In genomic region chr3:159326998-159327397, GRCh38 we compare ENCODE assay signal across 11 cellular contexts.
"Had no signal": no experiment of that assay in that cellular context is flagged by ENCODE, and none has a peak within 500 bp of the region (broad histone marks: within the 10 kb centered on the region; RNA-seq: fewer than 3 reads in every experiment).

No MANE protein-coding gene starts in this region.

- FAIRE-seq: H1, H54 had no signal

- H3K4me1 ChIP-seq: HAP-1 had no signal

- ATAC-seq: GM23338, HCT116 had no signal

- H3K9me3 ChIP-seq: HAP-1 had no signal

- H2AFZ ChIP-seq: GM23248, GM23338 had no signal

- H3K27ac ChIP-seq: GM23248 had no signal

- H3K4me3 ChIP-seq: GM23248, GM23338, HAP-1 had no signal

- H3K9ac ChIP-seq: GM23248 had no signal

- H3K4me2 ChIP-seq: GM23338 had no signal

- DNase-seq: GM23248, GOT3, H7, H9, HCEC 1CT, HFFc6 had no signal

- H3K36me3 ChIP-seq: HAP-1 had no signal
